8 cellular contexts compared by ENCODE assay signal in genomic region chr2:197113221-197113831, GRCh38.
A peak's percentile ranks its signal among the peaks of the same experiment; 100 is the strongest.
DNase-seq lines count a peak whose midpoint lies in the region; ATAC-seq, FAIRE-seq and TF ChIP-seq lines count a peak whose summit lies in the region.

No MANE protein-coding gene starts in this region.

- no peak overlapping the region for H3K18ac ChIP-seq in H1 (ENCODE audit: extremely low read depth, low read length)

- H3K23me2 ChIP-seq in H1 (ENCODE audit: low read depth, low read length): no peaks in the 10 kb centered on the region

- H3K27ac ChIP-seq in C4-2B: no peak overlapping the region
- no peak overlapping the region for H3K27ac ChIP-seq in RWPE2 (ENCODE audit: poor library complexity, severe bottlenecking)
- no peak overlapping the region for H3K27ac ChIP-seq in H1 (ENCODE audit: low read depth, low read length)
- H3K27ac ChIP-seq in neutrophil: peak overlapping the region; percentile 34

- no peak overlapping the region for H2BK120ac ChIP-seq in H1 (replicated peaks; ENCODE audit: low read depth, low read length)

- H3K4ac ChIP-seq in H1 (replicated peaks; ENCODE audit: insufficient read length, low read depth, low read length): no peak overlapping the region

- TF ChIP-seq EP300 in H1 (IDR thresholded peaks at IDR 0.05; ENCODE audit: borderline replicate concordance in 1 of 2, low read depth in 2 of 2, low read length in 2 of 2): no peak

- ATAC-seq in HG03460 (IDR thresholded peaks at IDR 0.05; ENCODE audit: unreplicated experiment): peak; percentile 67
- ATAC-seq in RWPE2 (ENCODE audit: low read depth): no peak

- H3K14ac ChIP-seq in H1 (ENCODE audit: insufficient read length): no peak overlapping the region

- peak; percentile 71 for TF ChIP-seq CTCF in C4-2B (conservative IDR thresholded peaks at IDR 0.05)
- peak; percentile 43 for TF ChIP-seq CTCF in GM13976 (IDR thresholded peaks at IDR 0.05; ENCODE audit: borderline replicate concordance, control extremely low read depth, extremely low read depth, insufficient read depth, missing control alignments)
- peak; percentile 77 for TF ChIP-seq CTCF in RWPE2 (IDR thresholded peaks at IDR 0.05; ENCODE audit: poor library complexity, severe bottlenecking)
- TF ChIP-seq CTCF in H1 (IDR thresholded peaks at IDR 0.05; ENCODE audit: control extremely low read depth in 1 of 3, insufficient read depth in 1 of 3, low read depth in 1 of 3, low read length in 3 of 3): peak in 2 of 3 experiments; percentile 29 to 35; a peak in 2 of 4 replicates
- TF ChIP-seq CTCF in neutrophil (IDR thresholded peaks at IDR 0.05): peak; percentile 28

- in situ Hi-C loops in GM13976 (cut with MboI; ENCODE audit: low sequenced_read_pairs, unreplicated experiment): no loop called here

- no peaks in the 10 kb centered on the region for H3K79me2 ChIP-seq in H1 (ENCODE audit: control insufficient read depth in 1 of 2, insufficient read depth in 2 of 2, low read length in 2 of 2)

- H3K36me3 ChIP-seq in RWPE2 (ENCODE audit: low read depth) (no peaks in the 10 kb centered on the region), H1 (ENCODE audit: control insufficient read depth in 2 of 4, insufficient read depth in 4 of 4, low read length in 3 of 4) (no peaks in the 10 kb centered on the region), neutrophil (peaks cover 53% of the 10 kb centered on the region)

- H3K4me1 ChIP-seq in RWPE2 (ENCODE audit: insufficient read depth, poor library complexity, severe bottlenecking): no peaks in the 10 kb centered on the region
- H3K4me1 ChIP-seq in H1 (replicated peaks in 1 of 4; ENCODE audit: control insufficient read depth in 3 of 4, insufficient read depth in 4 of 4, low read length in 3 of 4): no peaks in the 10 kb centered on the region
- H3K4me1 ChIP-seq in neutrophil (ENCODE audit: control insufficient read depth in 1 of 2, insufficient read depth in 1 of 2, low read depth in 1 of 2, low read length in 1 of 2): no peaks in the 10 kb centered on the region

- no peak overlapping the region for H3K56ac ChIP-seq in H1 (replicated peaks; ENCODE audit: insufficient read length, low read depth, low read length)

- H2AK5ac ChIP-seq in H1 (ENCODE audit: low read depth, low read length): no peak overlapping the region

- no peak overlapping the region for H3K23ac ChIP-seq in H1 (ENCODE audit: insufficient read length)

- no peak overlapping the region for H3K9ac ChIP-seq in H1 (replicated peaks in 1 of 4; ENCODE audit: extremely low read depth in 1 of 4, low read depth in 3 of 4, low read length in 3 of 4)

- no peak overlapping the region for H4K8ac ChIP-seq in H1 (ENCODE audit: extremely low read depth, insufficient read depth, low read length)

- POLR2A ChIA-PET in H1 (lab: Charles Lee; ENCODE audit: partially characterized antibody): interaction anchor here (1.0 to 1.6 kb wide), 2 partner anchors 45 to 54 kb away, joined by 3 to 7 read pairs; no protein-coding TSS in a partner anchor

- peak; percentile 62 to 67 for TF ChIP-seq RAD21 in H1 (IDR thresholded peaks at IDR 0.05 in 1 of 2, conservative IDR thresholded peaks at IDR 0.05 in 1 of 2; ENCODE audit: low read depth in 2 of 2, low read length in 2 of 2)

- no peaks in the 10 kb centered on the region for H4K20me1 ChIP-seq in H1 (replicated peaks in 1 of 2; ENCODE audit: control insufficient read depth in 1 of 2, insufficient read depth in 2 of 2, low read length in 2 of 2)

- no peak overlapping the region for H2BK12ac ChIP-seq in H1 (ENCODE audit: low read depth, low read length)

- H3K27me3 ChIP-seq in RWPE2 (ENCODE audit: insufficient read depth, poor library complexity, severe bottlenecking): no peaks in the 10 kb centered on the region
- no peaks in the 10 kb centered on the region for H3K27me3 ChIP-seq in H1 (replicated peaks in 1 of 4; ENCODE audit: control insufficient read depth in 3 of 4, extremely low read depth in 1 of 4, insufficient read depth in 3 of 4, low read length in 3 of 4)
- H3K27me3 ChIP-seq in neutrophil: no peaks in the 10 kb centered on the region

- no peak overlapping the region for H3K4me3 ChIP-seq in RWPE2 (ENCODE audit: severe bottlenecking)
- H3K4me3 ChIP-seq in H1 (ENCODE audit: extremely low read depth in 1 of 4, insufficient read depth in 2 of 4, low read depth in 3 of 4, low read length in 4 of 4): no peak overlapping the region
- no peak overlapping the region for H3K4me3 ChIP-seq in neutrophil (ENCODE audit: low read depth in 1 of 2, low read length in 1 of 2)

- no peak overlapping the region for H4K91ac ChIP-seq in H1 (replicated peaks; ENCODE audit: insufficient read length, low read length)

- WGBS in H1 (ENCODE audit: extremely low coverage in 1 of 2, insufficient coverage in 1 of 2, insufficient read length in 1 of 2, insufficient replicate concordance in 2 of 2, low coverage in 1 of 2, low lambda C conversion rate in 2 of 2, missing lambda C conversion rate in 1 of 2), 2 experiments: 20% methylated on average over 2 of the region's 2 CpGs; no CpG with 5 or more reads in 1 of the 2 experiments

- H2BK20ac ChIP-seq in H1 (ENCODE audit: low read length): no peak overlapping the region

- no peak overlapping the region for H2BK5ac ChIP-seq in H1 (ENCODE audit: low read depth, low read length)

- DNase-seq in GM13976 (ENCODE audit: low spot score): peak; percentile 54
- no peak for DNase-seq in RWPE2 (ENCODE audit: low spot score)
- DNase-seq in H1 (ENCODE audit: low read depth in 1 of 2, low spot score in 2 of 2): no peak
- DNase-seq in H4 (ENCODE audit: low spot score): no peak
- no peak for DNase-seq in NCI-H446 treated with DMSO at 0.1 percent for 48 hours (lab: John Stamatoyannopoulos, UW)

- peak; percentile 63 for FAIRE-seq in H1 (lab: Jason Lieb, UNC)

- H3K9me3 ChIP-seq in RWPE2 (ENCODE audit: severe bottlenecking) (no peaks in the 10 kb centered on the region), H1 (ENCODE audit: insufficient read depth in 2 of 2, low read depth in 1 of 2, low read length in 1 of 2) (no peaks in the 10 kb centered on the region), neutrophil (no peaks in the 10 kb centered on the region)

- H2BK15ac ChIP-seq in H1 (ENCODE audit: low read length): no peak overlapping the region

- no peaks in the 10 kb centered on the region for H3K79me1 ChIP-seq in H1 (ENCODE audit: low read depth, low read length)

- no peak overlapping the region for H3K4me2 ChIP-seq in H1 (ENCODE audit: insufficient read depth in 1 of 2, low read depth in 2 of 2, low read length in 2 of 2)

- CTCF ChIA-PET in H1 (lab: Charles Lee; ENCODE audit: partially characterized antibody): interaction anchor here (0.6 to 6.3 kb wide), 66 partner anchors 8 to 666 kb away, joined by 3 to 110 read pairs (median 5); no protein-coding TSS in a partner anchor

- H2AFZ ChIP-seq in H1 (ENCODE audit: low read length): peak overlapping the region; percentile 97

- no peak overlapping the region for H4K5ac ChIP-seq in H1 (ENCODE audit: insufficient read length, low read depth, low read length)

- no peak for TF ChIP-seq POLR2A in H1 (IDR thresholded peaks at IDR 0.05; ENCODE audit: control extremely low read depth in 1 of 2, low read depth in 2 of 2, low read length in 2 of 2)

TF ChIP-seq in H1, 55 proteins besides CTCF, POLR2A, EP300 and RAD21:
- TF ChIP-seq ATF3 (IDR thresholded peaks at IDR 0.05; ENCODE audit: insufficient read depth, low read depth, low read length): no peak
- peak; percentile 88 for TF ChIP-seq MAFK (IDR thresholded peaks at IDR 0.05; ENCODE audit: low read depth, low read length)
- no peak for TF ChIP-seq BRCA1 (IDR thresholded peaks at IDR 0.05; ENCODE audit: low read depth, low read length)
